In genomic region chr21:44427241-44428120, GRCh38 we compare ENCODE assay signal across 1 cellular context.
TF ChIP-seq lines count a peak whose summit lies in the region.

No MANE protein-coding gene starts in this region.

TF ChIP-seq in SK-N-SH, 30 proteins besides CTCF, POLR2A, EP300 and RAD21 (continued from another document):
- TF ChIP-seq TAF1 (IDR thresholded peaks at IDR 0.05; ENCODE audit: borderline replicate concordance, low read depth, low read length) (no peak), IRF3 (IDR thresholded peaks at IDR 0.05; ENCODE audit: low read depth, low read length) (no peak), RXRA (IDR thresholded peaks at IDR 0.05; ENCODE audit: borderline replicate concordance, low read depth) (no peak), NFIC (IDR thresholded peaks at IDR 0.05; ENCODE audit: borderline replicate concordance) (no peak), RFX5 (IDR thresholded peaks at IDR 0.05; ENCODE audit: low read length) (no peak), ZBTB33 (IDR thresholded peaks at IDR 0.05; ENCODE audit: borderline replicate concordance, low read depth) (no peak)
